ENCODE assay signal across 26 cellular contexts in genomic region chrX:46694549-46694948, GRCh38.
"Had no signal": no experiment of that assay in that cellular context is flagged by ENCODE, and none has a peak within 500 bp of the region (broad histone marks: within the 10 kb centered on the region; RNA-seq: fewer than 3 reads in every experiment).

No MANE protein-coding gene starts in this region.

- DNase-seq: activated B cell treated with CpG ODN at 0.5 μM for 24 hours; activated CD4-positive, alpha-beta memory T cell treated with anti-CD3 and anti-CD28 coated beads for 36 hours; activated CD4-positive, alpha-beta T cell treated with anti-CD3 and anti-CD28 coated beads for 1 hour; activated CD4-positive, alpha-beta T cell treated with anti-CD3 and anti-CD28 coated beads, Interleukin-2, amount 10 ng/mL, durations not matched to agents 24 days and 14 days; activated CD8-positive, alpha-beta memory T cell treated with anti-CD3 and anti-CD28 coated beads for 24 hours; activated naive CD4-positive, alpha-beta T cell treated with anti-CD3 and anti-CD28 coated beads, Interleukin-2, amount 50 U/mL, for 16 hours; activated T-cell treated with anti-CD3 and anti-CD28 coated beads for 4 hours; activated T-cell treated with anti-CD3 and anti-CD28 coated beads, Interleukin-2, amount 50 U/mL, for 48 hours; amniotic stem cell; Karpas-422; MM.1S; NCI-H1105; NCI-H1436; NCI-H1694 treated with DMSO at 0.1 percent for 48 hours; NCI-H2029 treated with DMSO at 0.1 percent for 48 hours; NCI-H510A treated with DMSO at 0.1 percent for 48 hours; NCI-H69; NK-92 treated with Interleukin-12 subunit alpha and Interleukin-12 subunit beta, amount 100 ng/mL, for 24 hours; OCI-M1; Peyer's patch; Right ventricle myocardium superior; SJCRH30; T-helper 17 cell; T-helper 9 cell had no signal

- H3K4me3 ChIP-seq: ascending aorta, Peyer's patch, SJCRH30 had no signal

- H3K27me3 ChIP-seq: ascending aorta, Peyer's patch, SJCRH30 had no signal

- ATAC-seq: T-helper 17 cell had no signal

- H3K4me1 ChIP-seq: ascending aorta, Peyer's patch, SJCRH30 had no signal

- H3K27ac ChIP-seq: ascending aorta, Peyer's patch, RWPE1, SJCRH30 had no signal

- H3K36me3 ChIP-seq: ascending aorta, Peyer's patch, SJCRH30 had no signal

- H3K9me3 ChIP-seq: ascending aorta, Peyer's patch, SJCRH30 had no signal
